ENCODE assay signal across 1 cellular context in the genomic region with DNA sequence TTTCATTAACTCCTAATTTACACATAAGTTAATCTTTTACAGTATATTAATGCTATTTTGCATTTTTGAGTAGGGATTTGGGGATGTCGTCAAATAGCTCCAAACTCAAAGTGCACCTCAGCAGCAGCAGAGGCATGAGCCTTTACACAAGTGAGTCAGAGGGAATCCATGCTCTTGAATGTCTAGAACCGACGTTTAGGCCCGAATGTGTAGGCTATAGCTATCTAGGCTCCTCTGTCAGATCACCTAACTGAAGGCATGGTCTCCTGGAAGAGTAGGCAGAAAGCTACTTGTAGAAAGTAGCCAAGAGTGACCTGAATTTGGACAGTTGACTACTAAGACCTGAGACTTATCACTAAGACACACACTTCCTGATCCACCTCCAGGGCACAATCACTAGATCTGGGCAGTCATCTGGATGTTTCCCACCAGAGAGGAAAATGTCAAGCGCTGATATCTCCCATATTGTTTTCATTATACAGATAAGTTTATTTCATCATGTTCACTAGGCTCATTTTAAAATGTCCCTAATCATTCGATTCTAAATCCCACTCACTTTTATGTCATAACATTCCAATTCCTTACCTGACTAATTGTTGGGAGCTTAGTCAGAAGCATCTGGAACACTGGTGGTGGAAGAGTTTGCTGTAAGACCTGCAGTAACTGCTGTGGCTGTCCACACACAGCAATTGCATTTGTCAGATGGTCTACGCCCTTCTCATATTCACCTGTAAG.
TF ChIP-seq lines count a peak whose summit lies in the region.

No MANE protein-coding gene starts in this region.

TF ChIP-seq in H1, 55 proteins besides CTCF, POLR2A, EP300 and RAD21:
- TF ChIP-seq POLR2AphosphoS5 (IDR thresholded peaks at IDR 0.05; ENCODE audit: low read depth, low read length) (0 out of 2 replicates have a peak, but pooled peaks have one; percentile 27), RNF2 (IDR thresholded peaks at IDR 0.05; ENCODE audit: borderline replicate concordance, low read depth, low read length, missing control alignments, poor library complexity, severe bottlenecking) (no peak)
